Comparison of ENCODE assay signal across 29 cellular contexts in the genomic region with DNA sequence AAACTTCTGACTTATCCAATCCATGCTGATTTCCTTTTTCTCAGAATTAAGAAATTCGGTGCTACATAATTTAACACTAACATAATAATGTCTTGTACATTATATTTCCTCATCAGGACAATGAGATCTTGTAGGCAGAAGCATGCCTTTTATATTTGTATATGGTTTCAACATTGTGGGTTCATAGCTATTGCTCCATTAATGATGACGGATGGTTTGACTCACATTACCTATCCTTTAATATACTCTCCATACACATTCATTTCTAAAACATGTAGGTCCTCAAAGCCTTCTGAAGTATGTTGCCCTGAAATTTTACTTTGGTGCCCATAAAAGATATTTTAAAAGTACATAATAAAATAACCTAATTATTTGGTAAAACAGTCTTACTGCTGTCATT.
"Had no signal": no experiment of that assay in that cellular context is flagged by ENCODE, and none has a peak within 500 bp of the region (broad histone marks: within the 10 kb centered on the region; RNA-seq: fewer than 3 reads in every experiment).

No MANE protein-coding gene starts in this region.

- H3K4me1 Mint-ChIP-seq: activated B cell treated with CpG ODN at 0.5 μM for 24 hours; activated CD8-positive, alpha-beta memory T cell treated with anti-CD3 and anti-CD28 coated beads, Interleukin-2, amount 10 ng/mL, durations not matched to agents 7 days and 5 days; brain had no signal

- H3K27me3 Mint-ChIP-seq: activated B cell treated with CpG ODN at 0.5 μM for 24 hours; activated CD4-positive, alpha-beta T cell treated with anti-CD3 and anti-CD28 coated beads, Interleukin-2, amount 10 ng/mL, durations not matched to agents 24 days and 14 days; activated CD8-positive, alpha-beta memory T cell treated with anti-CD3 and anti-CD28 coated beads, Interleukin-2, amount 10 ng/mL, durations not matched to agents 7 days and 5 days; activated naive CD8-positive, alpha-beta T cell treated with anti-CD3 and anti-CD28 coated beads, Interleukin-2, amount 50 U/mL, for 24 hours; activated T-cell treated with anti-CD3 and anti-CD28 coated beads, Interleukin-2, amount 50 U/mL, for 24 hours; T-cell had no signal

- H3K9me3 ChIP-seq: Peyer's patch had no signal

- FAIRE-seq: astrocyte, TTC549 had no signal

- H3K27ac ChIP-seq: KMS-11, Peyer's patch had no signal

- H3K4me3 Mint-ChIP-seq: activated B cell treated with CpG ODN at 0.5 μM for 24 hours; activated CD4-positive, alpha-beta T cell treated with anti-CD3 and anti-CD28 coated beads, Interleukin-2, amount 10 ng/mL, durations not matched to agents 24 days and 14 days; activated CD8-positive, alpha-beta memory T cell treated with anti-CD3 and anti-CD28 coated beads, Interleukin-2, amount 10 ng/mL, durations not matched to agents 7 days and 5 days; activated naive CD8-positive, alpha-beta T cell treated with anti-CD3 and anti-CD28 coated beads, Interleukin-2, amount 50 U/mL, for 24 hours; activated T-cell treated with anti-CD3 and anti-CD28 coated beads, Interleukin-2, amount 50 U/mL, for 24 hours; activated T-helper 1 cell treated with anti-CD3 and anti-CD28 coated beads, Interleukin-12 subunit alpha, Interleukin-12 subunit beta, Interleukin-2, Interleukin-4 antibody, amounts not matched to agents 30 ng/mL and 10 ng/mL and 1 ng/mL, durations not matched to agents 14 hours and 24 hours and 36 hours; brain; T-cell had no signal

- DNase-seq: activated B cell treated with CpG ODN at 0.5 μM for 24 hours; activated CD4-positive, alpha-beta T cell treated with anti-CD3 and anti-CD28 coated beads for 1 hour; activated CD4-positive, alpha-beta T cell treated with anti-CD3 and anti-CD28 coated beads, Interleukin-2, amount 10 ng/mL, durations not matched to agents 24 days and 14 days; activated CD4-positive, alpha-beta T cell treated with anti-CD3 and anti-CD28 coated beads, Interleukin-2, amount 50 U/mL, for 48 hours; activated CD8-positive, alpha-beta memory T cell treated with anti-CD3 and anti-CD28 coated beads, Interleukin-2, amount 10 ng/mL, durations not matched to agents 7 days and 5 days; activated effector memory CD4-positive, alpha-beta T cell treated with Interleukin-2 at 50 U/mL for 16 hours; activated naive CD4-positive, alpha-beta T cell; activated naive CD8-positive, alpha-beta T cell treated with anti-CD3 and anti-CD28 coated beads, Interleukin-2, amount 50 U/mL, for 24 hours; activated T-cell treated with anti-CD3 and anti-CD28 coated beads, Interleukin-2, amount 50 U/mL, for 24 hours; amygdala; caudate nucleus; MM.1S; NCI-H1105; NCI-H1436; NCI-H1694 treated with DMSO at 0.1 percent for 48 hours; NCI-H2081; NCI-H510A treated with DMSO at 0.1 percent for 48 hours; NCI-H69; Peyer's patch; SIG-M5; T-cell; T-helper 2 cell; T1000 had no signal

- H3K9ac ChIP-seq: KMS-11 had no signal

- H3K36me3 Mint-ChIP-seq: activated CD8-positive, alpha-beta memory T cell treated with anti-CD3 and anti-CD28 coated beads, Interleukin-2, amount 10 ng/mL, durations not matched to agents 7 days and 5 days; activated naive CD4-positive, alpha-beta T cell treated with anti-CD3 and anti-CD28 coated beads, Interleukin-2, amount 50 U/mL, for 72 hours; brain; T-cell had no signal

- H3K4me1 ChIP-seq: Peyer's patch had no signal

- H3K36me3 ChIP-seq: Peyer's patch had no signal

- H3K4me2 ChIP-seq: KMS-11 had no signal

- H3K9me3 Mint-ChIP-seq: activated B cell treated with CpG ODN at 0.5 μM for 24 hours; activated CD4-positive, alpha-beta T cell treated with anti-CD3 and anti-CD28 coated beads, Interleukin-2, amount 10 ng/mL, durations not matched to agents 24 days and 14 days; activated naive CD4-positive, alpha-beta T cell treated with anti-CD3 and anti-CD28 coated beads, Interleukin-2, amount 50 U/mL, for 72 hours; activated naive CD8-positive, alpha-beta T cell treated with anti-CD3 and anti-CD28 coated beads, Interleukin-2, amount 50 U/mL, for 24 hours; activated T-cell treated with anti-CD3 and anti-CD28 coated beads, Interleukin-2, amount 50 U/mL, for 24 hours; activated T-helper 1 cell treated with anti-CD3 and anti-CD28 coated beads, Interleukin-12 subunit alpha, Interleukin-12 subunit beta, Interleukin-2, Interleukin-4 antibody, amounts not matched to agents 30 ng/mL and 10 ng/mL and 1 ng/mL, durations not matched to agents 14 hours and 24 hours and 36 hours; T-cell had no signal

- H3K27me3 ChIP-seq: Peyer's patch had no signal

- ATAC-seq: activated CD8-positive, alpha-beta memory T cell treated with anti-CD3 and anti-CD28 coated beads, Interleukin-2, amount 10 ng/mL, durations not matched to agents 7 days and 5 days; activated naive CD4-positive, alpha-beta T cell treated with anti-CD3 and anti-CD28 coated beads, Interleukin-2, amount 50 U/mL, for 72 hours; activated naive CD8-positive, alpha-beta T cell treated with anti-CD3 and anti-CD28 coated beads, Interleukin-2, amount 50 U/mL, for 24 hours; T-cell had no signal

- H3K4me3 ChIP-seq: Peyer's patch had no signal

- H3K27ac Mint-ChIP-seq: activated B cell treated with CpG ODN at 0.5 μM for 24 hours; activated CD4-positive, alpha-beta T cell treated with anti-CD3 and anti-CD28 coated beads, Interleukin-2, amount 10 ng/mL, durations not matched to agents 24 days and 14 days; activated CD8-positive, alpha-beta memory T cell treated with anti-CD3 and anti-CD28 coated beads, Interleukin-2, amount 10 ng/mL, durations not matched to agents 7 days and 5 days; activated naive CD4-positive, alpha-beta T cell treated with anti-CD3 and anti-CD28 coated beads, Interleukin-2, amount 50 U/mL, for 72 hours; activated naive CD8-positive, alpha-beta T cell treated with anti-CD3 and anti-CD28 coated beads, Interleukin-2, amount 50 U/mL, for 24 hours; activated T-cell treated with anti-CD3 and anti-CD28 coated beads, Interleukin-2, amount 50 U/mL, for 24 hours; activated T-helper 1 cell treated with anti-CD3 and anti-CD28 coated beads, Interleukin-12 subunit alpha, Interleukin-12 subunit beta, Interleukin-2, Interleukin-4 antibody, amounts not matched to agents 30 ng/mL and 10 ng/mL and 1 ng/mL, durations not matched to agents 14 hours and 24 hours and 36 hours; brain; T-cell had no signal
